In genomic region chr3:71709908-71710511, GRCh38 we compare ENCODE assay signal across 1 cellular context.
TF ChIP-seq lines count a peak whose summit lies in the region.

No MANE protein-coding gene starts in this region.

TF ChIP-seq in HepG2, 621 proteins besides CTCF, POLR2A, EP300 and RAD21:
- TF ChIP-seq, protein P1, sequence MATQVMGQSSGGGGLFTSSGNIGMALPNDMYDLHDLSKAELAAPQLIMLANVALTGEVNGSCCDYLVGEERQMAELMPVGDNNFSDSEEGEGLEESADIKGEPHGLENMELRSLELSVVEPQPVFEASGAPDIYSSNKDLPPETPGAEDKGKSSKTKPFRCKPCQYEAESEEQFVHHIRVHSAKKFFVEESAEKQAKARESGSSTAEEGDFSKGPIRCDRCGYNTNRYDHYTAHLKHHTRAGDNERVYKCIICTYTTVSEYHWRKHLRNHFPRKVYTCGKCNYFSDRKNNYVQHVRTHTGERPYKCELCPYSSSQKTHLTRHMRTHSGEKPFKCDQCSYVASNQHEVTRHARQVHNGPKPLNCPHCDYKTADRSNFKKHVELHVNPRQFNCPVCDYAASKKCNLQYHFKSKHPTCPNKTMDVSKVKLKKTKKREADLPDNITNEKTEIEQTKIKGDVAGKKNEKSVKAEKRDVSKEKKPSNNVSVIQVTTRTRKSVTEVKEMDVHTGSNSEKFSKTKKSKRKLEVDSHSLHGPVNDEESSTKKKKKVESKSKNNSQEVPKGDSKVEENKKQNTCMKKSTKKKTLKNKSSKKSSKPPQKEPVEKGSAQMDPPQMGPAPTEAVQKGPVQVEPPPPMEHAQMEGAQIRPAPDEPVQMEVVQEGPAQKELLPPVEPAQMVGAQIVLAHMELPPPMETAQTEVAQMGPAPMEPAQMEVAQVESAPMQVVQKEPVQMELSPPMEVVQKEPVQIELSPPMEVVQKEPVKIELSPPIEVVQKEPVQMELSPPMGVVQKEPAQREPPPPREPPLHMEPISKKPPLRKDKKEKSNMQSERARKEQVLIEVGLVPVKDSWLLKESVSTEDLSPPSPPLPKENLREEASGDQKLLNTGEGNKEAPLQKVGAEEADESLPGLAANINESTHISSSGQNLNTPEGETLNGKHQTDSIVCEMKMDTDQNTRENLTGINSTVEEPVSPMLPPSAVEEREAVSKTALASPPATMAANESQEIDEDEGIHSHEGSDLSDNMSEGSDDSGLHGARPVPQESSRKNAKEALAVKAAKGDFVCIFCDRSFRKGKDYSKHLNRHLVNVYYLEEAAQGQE (IDR thresholded peaks at IDR 0.05; ENCODE audit: borderline replicate concordance in 1 of 2, low read depth in 1 of 2, low read length in 2 of 2): peak in 1 of 2 experiments; percentile 67; a peak in 1 of 4 replicates
- TF ChIP-seq ZNF768 (CRISPR knock-in tag; IDR thresholded peaks at IDR 0.05) (peak; percentile 37), ZNF773 (CRISPR knock-in tag; IDR thresholded peaks at IDR 0.05; ENCODE audit: borderline replicate concordance) (no peak), NR2F1 (CRISPR knock-in tag; IDR thresholded peaks at IDR 0.05) (no peak)
- TF ChIP-seq, protein P2, sequence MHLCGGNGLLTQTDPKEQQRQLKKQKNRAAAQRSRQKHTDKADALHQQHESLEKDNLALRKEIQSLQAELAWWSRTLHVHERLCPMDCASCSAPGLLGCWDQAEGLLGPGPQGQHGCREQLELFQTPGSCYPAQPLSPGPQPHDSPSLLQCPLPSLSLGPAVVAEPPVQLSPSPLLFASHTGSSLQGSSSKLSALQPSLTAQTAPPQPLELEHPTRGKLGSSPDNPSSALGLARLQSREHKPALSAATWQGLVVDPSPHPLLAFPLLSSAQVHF (CRISPR knock-in tag; IDR thresholded peaks at IDR 0.05): no peak
